Comparison of ENCODE assay signal across 19 cellular contexts in genomic region chr18:71831039-71831438, GRCh38.
A peak's percentile ranks its signal among the peaks of the same experiment; 100 is the strongest.
DNase-seq lines count a peak whose midpoint lies in the region; ATAC-seq, FAIRE-seq and TF ChIP-seq lines count a peak whose summit lies in the region.
"Had no signal": no experiment of that assay in that cellular context is flagged by ENCODE, and none has a peak within 500 bp of the region (broad histone marks: within the 10 kb centered on the region; RNA-seq: fewer than 3 reads in every experiment).

No MANE protein-coding gene starts in this region.

- H3K27me3 ChIP-seq in body of pancreas, result no peaks in the 10 kb centered on the region

- intact Hi-C loops in body of pancreas (cut with DNase I), result no loop called here

- no peaks in the 10 kb centered on the region for H3K4me1 ChIP-seq in body of pancreas

- H3K4me3 ChIP-seq in LNCaP clone FGC (ENCODE audit: low read depth, low read length) (no peak overlapping the region), body of pancreas (no peak overlapping the region), fibroblast of villous mesenchyme (ENCODE audit: low read depth, low read length) (no peak overlapping the region)

- TF ChIP-seq CTCF in LNCaP clone FGC (IDR thresholded peaks at IDR 0.05; ENCODE audit: control insufficient read depth, extremely low read depth, insufficient read depth), result no peak
- TF ChIP-seq CTCF in body of pancreas (IDR thresholded peaks at IDR 0.05), result no peak
- no peak for TF ChIP-seq CTCF in fibroblast of villous mesenchyme (IDR thresholded peaks at IDR 0.05; ENCODE audit: insufficient read depth, low read depth, low read length)

- no peak for TF ChIP-seq POLR2A in body of pancreas (IDR thresholded peaks at IDR 0.05)

- FAIRE-seq in urothelium cell line (lab: Jason Lieb, UNC), result no peak
- FAIRE-seq: small intestine had no signal

- H3K36me3 ChIP-seq in body of pancreas (replicated peaks in 1 of 2; ENCODE audit: insufficient read depth in 1 of 2, low read depth in 2 of 2), result no peaks in the 10 kb centered on the region

- no peaks in the 10 kb centered on the region for H3K9me3 ChIP-seq in body of pancreas

- ATAC-seq in body of pancreas (peak; percentile 95), GM21390 (IDR thresholded peaks at IDR 0.05; ENCODE audit: unreplicated experiment) (no peak)
- ATAC-seq: activated CD8-positive, alpha-beta memory T cell treated with anti-CD3 and anti-CD28 coated beads, Interleukin-2, amount 10 ng/mL, durations not matched to agents 7 days and 5 days; left colon; natural killer cell treated with Interleukin-12 subunit alpha and Interleukin-12 subunit beta and Interleukin-15 and Interleukin-18, amount 100 ng/mL, for 72 hours; stimulated activated naive CD8-positive, alpha-beta T cell treated with anti-CD3 and anti-CD28 coated beads, Interleukin-15, amount 100 ng/mL, for 72 hours had no signal

- DNase-seq in LNCaP clone FGC (ENCODE audit: low read depth) (peak; percentile 98), body of pancreas (peak in 2 of 4 donors; percentile 20 to 22), fibroblast of villous mesenchyme (ENCODE audit: low read depth) (peak; percentile 29), urothelium cell line (ENCODE audit: low spot score) (peak; percentile 12), NCI-H2029 (lab: John Stamatoyannopoulos, UW) (no peak)
- DNase-seq in stimulated activated CD4-positive, alpha-beta T cell treated with anti-CD3 and anti-CD28 coated beads, Interleukin-1b, Interleukin-23, amount 100 ng/mL, for 48 hours, result no peak
- DNase-seq: activated CD8-positive, alpha-beta memory T cell treated with anti-CD3 and anti-CD28 coated beads, Interleukin-2, amount 10 ng/mL, durations not matched to agents 7 days and 5 days; cortex of kidney; DND-41; H7; Karpas-422; left colon; NCI-H526; small intestine; stimulated activated CD4-positive, alpha-beta T cell treated with anti-CD3 and anti-CD28 coated beads, Interleukin-4, amount 100 ng/mL, for 24 hours; stimulated activated naive CD8-positive, alpha-beta T cell treated with anti-CD3 and anti-CD28 coated beads, Interleukin-15, amount 100 ng/mL, for 72 hours; trophoblast cell had no signal

- peak overlapping the region in 2 of 4 donors; percentile 11 to 60 for H3K27ac ChIP-seq in body of pancreas

Comparison
In these comparisons a context has a peak if more than half of its experiments do, and no peak if none do; other contexts are left out.
1. DNase-seq: peak in LNCaP clone FGC (single experiment), fibroblast of villous mesenchyme (single experiment) and urothelium cell line (single experiment); none in stimulated activated CD4-positive, alpha-beta T cell treated with anti-CD3 and anti-CD28 coated beads, Interleukin-1b, Interleukin-23, amount 100 ng/mL, for 48 hours (single experiment) and NCI-H2029 (single experiment).